1 cellular context compared by ENCODE assay signal in the genomic region with DNA sequence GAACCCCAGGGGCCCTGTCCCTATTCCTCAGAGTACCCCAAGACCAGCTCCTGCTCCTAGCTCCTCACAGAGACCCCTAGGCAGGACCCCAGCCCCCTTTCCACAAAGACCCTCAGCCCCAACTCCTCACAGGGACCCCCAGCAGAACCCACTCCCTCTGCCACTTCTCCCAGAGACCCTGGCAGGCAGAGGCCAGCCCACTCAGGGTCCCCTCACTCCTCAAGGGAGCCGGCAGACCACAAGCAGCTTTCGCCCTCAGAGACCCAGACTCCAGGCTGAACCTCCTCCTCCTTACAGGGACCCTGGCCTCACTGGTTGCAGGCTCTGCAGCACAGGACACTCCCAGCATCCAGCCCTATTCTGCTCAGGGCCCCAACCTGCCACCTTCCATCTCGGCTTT.
TF ChIP-seq lines count a peak whose summit lies in the region.

No MANE protein-coding gene starts in this region.

TF ChIP-seq in H1, 55 proteins besides CTCF, POLR2A, EP300 and RAD21:
- TF ChIP-seq BACH1 (IDR thresholded peaks at IDR 0.05; ENCODE audit: low read length) (no peak), SP4 (IDR thresholded peaks at IDR 0.05; ENCODE audit: low read length) (no peak), FOSL1 (IDR thresholded peaks at IDR 0.05; ENCODE audit: insufficient read depth, low read depth, low read length) (no peak), CBX8 (IDR thresholded peaks at IDR 0.05; ENCODE audit: borderline replicate concordance, low read depth, low read length) (no peak), KDM4A (IDR thresholded peaks at IDR 0.05; ENCODE audit: low read depth, low read length, severe bottlenecking) (no peak), EGR1 (IDR thresholded peaks at IDR 0.05; ENCODE audit: borderline replicate concordance, low read depth, low read length) (no peak), RFX5 (IDR thresholded peaks at IDR 0.05; ENCODE audit: borderline replicate concordance, low read depth, low read length) (no peak), HDAC6 (IDR thresholded peaks at IDR 0.05; ENCODE audit: low read depth, low read length) (no peak), TEAD4 (IDR thresholded peaks at IDR 0.05; ENCODE audit: low read depth, low read length) (no peak), TCF12 (IDR thresholded peaks at IDR 0.05; ENCODE audit: low read depth, low read length) (no peak)
- TF ChIP-seq, protein P1, sequence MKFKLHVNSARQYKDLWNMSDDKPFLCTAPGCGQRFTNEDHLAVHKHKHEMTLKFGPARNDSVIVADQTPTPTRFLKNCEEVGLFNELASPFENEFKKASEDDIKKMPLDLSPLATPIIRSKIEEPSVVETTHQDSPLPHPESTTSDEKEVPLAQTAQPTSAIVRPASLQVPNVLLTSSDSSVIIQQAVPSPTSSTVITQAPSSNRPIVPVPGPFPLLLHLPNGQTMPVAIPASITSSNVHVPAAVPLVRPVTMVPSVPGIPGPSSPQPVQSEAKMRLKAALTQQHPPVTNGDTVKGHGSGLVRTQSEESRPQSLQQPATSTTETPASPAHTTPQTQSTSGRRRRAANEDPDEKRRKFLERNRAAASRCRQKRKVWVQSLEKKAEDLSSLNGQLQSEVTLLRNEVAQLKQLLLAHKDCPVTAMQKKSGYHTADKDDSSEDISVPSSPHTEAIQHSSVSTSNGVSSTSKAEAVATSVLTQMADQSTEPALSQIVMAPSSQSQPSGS (IDR thresholded peaks at IDR 0.05; ENCODE audit: low read length): no peak
- TF ChIP-seq, protein P2, sequence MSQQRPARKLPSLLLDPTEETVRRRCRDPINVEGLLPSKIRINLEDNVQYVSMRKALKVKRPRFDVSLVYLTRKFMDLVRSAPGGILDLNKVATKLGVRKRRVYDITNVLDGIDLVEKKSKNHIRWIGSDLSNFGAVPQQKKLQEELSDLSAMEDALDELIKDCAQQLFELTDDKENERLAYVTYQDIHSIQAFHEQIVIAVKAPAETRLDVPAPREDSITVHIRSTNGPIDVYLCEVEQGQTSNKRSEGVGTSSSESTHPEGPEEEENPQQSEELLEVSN (IDR thresholded peaks at IDR 0.05): no peak
TF ChIP-seq in H1: peak in this region for 0.
